Comparison of ENCODE assay signal across 26 cellular contexts in the genomic region with DNA sequence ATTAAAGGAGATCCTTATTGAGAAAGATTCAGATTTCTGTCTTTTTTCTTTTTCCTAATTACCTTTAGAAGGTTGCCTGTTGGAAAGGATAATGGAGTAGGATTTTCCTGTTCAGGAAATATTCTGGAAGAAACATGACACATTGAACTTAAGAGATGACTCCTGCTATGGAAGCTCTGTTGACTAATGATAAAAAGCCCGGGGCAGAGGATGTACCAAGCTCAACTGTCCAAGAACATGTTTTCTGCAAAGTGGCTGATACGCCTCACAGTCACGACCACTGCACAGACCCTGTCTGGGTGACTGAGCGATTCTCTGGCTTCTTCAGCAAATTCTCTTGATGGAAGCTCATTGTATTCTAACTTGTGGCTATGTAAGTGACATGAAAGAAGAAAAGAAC.
DNase-seq lines count a peak whose midpoint lies in the region; ATAC-seq and TF ChIP-seq lines count a peak whose summit lies in the region.
"Had no signal": no experiment of that assay in that cellular context is flagged by ENCODE, and none has a peak within 500 bp of the region (broad histone marks: within the 10 kb centered on the region; RNA-seq: fewer than 3 reads in every experiment).

No MANE protein-coding gene starts in this region.

- H2AFZ ChIP-seq in mesenchymal stem cell (ENCODE audit: low read depth, low read length) (no peak overlapping the region), neuronal stem cell (ENCODE audit: low read length) (no peak overlapping the region)

- peak overlapping the region; percentile 50 for H3K27ac Mint-ChIP-seq in type B pancreatic cell
- H3K27ac Mint-ChIP-seq in stimulated activated naive B cell treated with anti-CD40 and anti-IgM and Interleukin-4, amounts not matched to agents 10 μg/mL and 1 μg/mL and 100 μg/mL, for 72 hours: no peak overlapping the region
- H3K27ac Mint-ChIP-seq: activated naive CD8-positive, alpha-beta T cell treated with anti-CD3 and anti-CD28 coated beads, Interleukin-2, amount 10 ng/mL, durations not matched to agents 7 days and 5 days; activated T-helper 2 cell treated with anti-CD3 and anti-CD28 coated beads, Interferon-gamma antibody, Interleukin-2, Interleukin-4, amounts not matched to agents 10 μg/mL and 5 μg/mL and 100 μg/mL, durations not matched to agents 14 hours and 24 hours and 36 hours; stimulated activated memory B cell treated with anti-CD40 and anti-IgM and Interleukin-4, amounts not matched to agents 10 μg/mL and 1 μg/mL and 100 μg/mL, for 72 hours had no signal

- H3K4me1 ChIP-seq in mesenchymal stem cell (ENCODE audit: control insufficient read depth, insufficient read depth, low read depth, low read length): no peaks in the 10 kb centered on the region
- no peaks in the 10 kb centered on the region for H3K4me1 ChIP-seq in neuronal stem cell (ENCODE audit: control insufficient read depth in 2 of 2, insufficient read depth in 1 of 2, low read depth in 1 of 2, low read length in 2 of 2)
- H3K4me1 ChIP-seq: lower lobe of right lung, Peyer's patch, right lobe of liver, testis had no signal

- peaks cover 0 to 40% of the 10 kb centered on the region in 2 experiments for H3K36me3 ChIP-seq in mesenchymal stem cell (ENCODE audit: control insufficient read depth in 1 of 2, insufficient read depth in 2 of 2, low read depth in 1 of 2, low read length in 2 of 2)
- H3K36me3 ChIP-seq in neuronal stem cell (replicated peaks in 1 of 2; ENCODE audit: control insufficient read depth in 2 of 2, insufficient read depth in 2 of 2, low read length in 2 of 2): no peaks in the 10 kb centered on the region
- H3K36me3 ChIP-seq: esophagus squamous epithelium, lower lobe of right lung, Peyer's patch, right lobe of liver had no signal

- peak; percentile 40 for DNase-seq in NCI-H226
- DNase-seq in epithelial cell of esophagus (ENCODE audit: low read depth): peak; percentile 17
- peak; percentile 33 for DNase-seq in mesenchymal stem cell
- DNase-seq in type B pancreatic cell (ENCODE audit: extremely low spot score, unreplicated experiment): no peak
- DNase-seq in neuronal stem cell (ENCODE audit: low spot score): no peak
- no peak for DNase-seq in stimulated activated naive B cell treated with anti-CD40 and anti-IgM and Interleukin-4, amounts not matched to agents 10 μg/mL and 1 μg/mL and 100 μg/mL, for 72 hours
- DNase-seq in middle frontal gyrus (ENCODE audit: extremely low spot score, low spot score): no peak
- DNase-seq: activated CD4-positive, alpha-beta T cell treated with anti-CD3 and anti-CD28 coated beads, Interleukin-2, amount 50 U/mL, for 4 hours; activated CD4-positive, CD25-positive, alpha-beta regulatory T cell; activated naive CD8-positive, alpha-beta T cell treated with anti-CD3 and anti-CD28 coated beads, Interleukin-2, amount 10 ng/mL, durations not matched to agents 7 days and 5 days; caudate nucleus; cortex of kidney; esophagus squamous epithelium; Kasumi-1; lower lobe of right lung; NCI-H1694 treated with DMSO at 0.1 percent for 48 hours; NCI-H526 treated with DMSO at 0.1 percent for 48 hours; Peyer's patch; posterior cingulate gyrus; right lobe of liver; stimulated activated CD4-positive, alpha-beta T cell treated with anti-CD3 and anti-CD28 coated beads, Interleukin-4, amount 100 ng/mL, for 4 hours; testis had no signal

- no peak overlapping the region for H3K23ac ChIP-seq in mesenchymal stem cell (ENCODE audit: low read length in 2 of 2)
- H3K23ac ChIP-seq in neuronal stem cell (ENCODE audit: low read depth, low read length, poor library complexity): no peak overlapping the region

- H2BK15ac ChIP-seq in mesenchymal stem cell (ENCODE audit: low read depth, poor library complexity, severe bottlenecking) (no peak overlapping the region), neuronal stem cell (ENCODE audit: low read length) (no peak overlapping the region)

- no peak overlapping the region for H3K4me2 ChIP-seq in mesenchymal stem cell (ENCODE audit: low read length, poor library complexity, severe bottlenecking)
- H3K4me2 ChIP-seq in neuronal stem cell (ENCODE audit: insufficient read depth, low read length, poor library complexity, severe bottlenecking): no peak overlapping the region

- no peaks in the 10 kb centered on the region for H3K9me3 ChIP-seq in mesenchymal stem cell (ENCODE audit: control insufficient read depth, low read length)
- H3K9me3 ChIP-seq in neuronal stem cell (replicated peaks in 1 of 2; ENCODE audit: control insufficient read depth in 2 of 2, insufficient read depth in 1 of 2, low read depth in 1 of 2, low read length in 2 of 2): no peaks in the 10 kb centered on the region
- H3K9me3 ChIP-seq: esophagus squamous epithelium, lower lobe of right lung, Peyer's patch, right lobe of liver, testis had no signal

- H2AK5ac ChIP-seq in mesenchymal stem cell (ENCODE audit: low read length, severe bottlenecking): no peak overlapping the region
- H2AK5ac ChIP-seq in neuronal stem cell (ENCODE audit: low read depth, low read length): no peak overlapping the region

- no peak overlapping the region for H3K18ac ChIP-seq in mesenchymal stem cell (ENCODE audit: low read depth in 1 of 2, low read length in 2 of 2)
- no peak overlapping the region for H3K18ac ChIP-seq in neuronal stem cell (ENCODE audit: low read length)

- H3K27me3 ChIP-seq in mesenchymal stem cell (ENCODE audit: control insufficient read depth in 1 of 2, insufficient read depth in 1 of 2, low read length in 2 of 2) (no peaks in the 10 kb centered on the region), neuronal stem cell (ENCODE audit: control insufficient read depth in 3 of 3, insufficient read depth in 3 of 3, low read depth in 1 of 3, low read length in 3 of 3) (no peaks in the 10 kb centered on the region)
- H3K27me3 ChIP-seq: esophagus squamous epithelium, Peyer's patch, right lobe of liver, testis had no signal

- H4K8ac ChIP-seq in mesenchymal stem cell (ENCODE audit: low read length) (no peak overlapping the region), neuronal stem cell (ENCODE audit: low read depth, low read length) (no peak overlapping the region)

- peak overlapping the region; percentile 66 for H3K9ac ChIP-seq in mesenchymal stem cell (ENCODE audit: low read length)
- no peak overlapping the region for H3K9ac ChIP-seq in neuronal stem cell (ENCODE audit: low read depth, low read length, poor library complexity)

- H3K79me1 ChIP-seq in mesenchymal stem cell (replicated peaks; ENCODE audit: low read length, poor library complexity, severe bottlenecking) (no peaks in the 10 kb centered on the region), neuronal stem cell (ENCODE audit: low read depth, low read length) (no peaks in the 10 kb centered on the region)

- no peak overlapping the region for H3K4me3 ChIP-seq in epithelial cell of esophagus (ENCODE audit: low read length)
- H3K4me3 ChIP-seq in mesenchymal stem cell (ENCODE audit: insufficient read depth in 1 of 2, low read depth in 1 of 2, low read length in 2 of 2): no peak overlapping the region
- no peak overlapping the region for H3K4me3 ChIP-seq in neuronal stem cell (ENCODE audit: low read length in 2 of 2)
- H3K4me3 ChIP-seq: esophagus squamous epithelium, lower lobe of right lung, Peyer's patch, right lobe of liver, testis had no signal

- no peak overlapping the region for H3K4me3 Mint-ChIP-seq in type B pancreatic cell
- no peak overlapping the region for H3K4me3 Mint-ChIP-seq in stimulated activated naive B cell treated with anti-CD40 and anti-IgM and Interleukin-4, amounts not matched to agents 10 μg/mL and 1 μg/mL and 100 μg/mL, for 72 hours
- H3K4me3 Mint-ChIP-seq: activated naive CD8-positive, alpha-beta T cell treated with anti-CD3 and anti-CD28 coated beads, Interleukin-2, amount 10 ng/mL, durations not matched to agents 7 days and 5 days; CD14-positive monocyte; neural crest cell; stimulated activated memory B cell treated with anti-CD40 and anti-IgM and Interleukin-4, amounts not matched to agents 10 μg/mL and 1 μg/mL and 100 μg/mL, for 72 hours had no signal

- no peaks in the 10 kb centered on the region for H3K27me3 Mint-ChIP-seq in type B pancreatic cell
- H3K27me3 Mint-ChIP-seq in stimulated activated naive B cell treated with anti-CD40 and anti-IgM and Interleukin-4, amounts not matched to agents 10 μg/mL and 1 μg/mL and 100 μg/mL, for 72 hours: peaks cover 0 to 20% of the 10 kb centered on the region in 2 donors

- H2BK5ac ChIP-seq in mesenchymal stem cell (ENCODE audit: low read depth, low read length, poor library complexity, severe bottlenecking) (no peak overlapping the region), neuronal stem cell (ENCODE audit: low read length) (no peak overlapping the region)

- H3K4me1 Mint-ChIP-seq in type B pancreatic cell (ENCODE audit: unreplicated experiment): peaks cover 21% of the 10 kb centered on the region
- H3K4me1 Mint-ChIP-seq in stimulated activated naive B cell treated with anti-CD40 and anti-IgM and Interleukin-4, amounts not matched to agents 10 μg/mL and 1 μg/mL and 100 μg/mL, for 72 hours: no peaks in the 10 kb centered on the region
- H3K4me1 Mint-ChIP-seq: activated naive CD8-positive, alpha-beta T cell treated with anti-CD3 and anti-CD28 coated beads, Interleukin-2, amount 10 ng/mL, durations not matched to agents 7 days and 5 days; CD14-positive monocyte; neural crest cell; stimulated activated memory B cell treated with anti-CD40 and anti-IgM and Interleukin-4, amounts not matched to agents 10 μg/mL and 1 μg/mL and 100 μg/mL, for 72 hours had no signal

- H2BK12ac ChIP-seq in mesenchymal stem cell (ENCODE audit: low read length in 2 of 2) (no peak overlapping the region), neuronal stem cell (ENCODE audit: low read length) (no peak overlapping the region)

- TF ChIP-seq CTCF in epithelial cell of esophagus (IDR thresholded peaks at IDR 0.05; ENCODE audit: insufficient read depth, low read depth, low read length, missing control alignments) (no peak), type B pancreatic cell (conservative IDR thresholded peaks at IDR 0.05) (no peak)

- WGBS in mesenchymal stem cell: 65% methylated on average over 4 of the region's 4 CpGs
- no CpG with 5 or more reads among the region's 4 CpGs for WGBS in neuronal stem cell (ENCODE audit: extremely low coverage in 2 of 2, insufficient read length in 2 of 2, insufficient replicate concordance in 1 of 2), 2 donors

- H3K36me3 Mint-ChIP-seq in type B pancreatic cell: peaks cover 16% of the 10 kb centered on the region
- no peaks in the 10 kb centered on the region for H3K36me3 Mint-ChIP-seq in stimulated activated naive B cell treated with anti-CD40 and anti-IgM and Interleukin-4, amounts not matched to agents 10 μg/mL and 1 μg/mL and 100 μg/mL, for 72 hours
- H3K36me3 Mint-ChIP-seq: activated naive CD8-positive, alpha-beta T cell treated with anti-CD3 and anti-CD28 coated beads, Interleukin-2, amount 10 ng/mL, durations not matched to agents 7 days and 5 days; CD14-positive monocyte; stimulated activated memory B cell treated with anti-CD40 and anti-IgM and Interleukin-4, amounts not matched to agents 10 μg/mL and 1 μg/mL and 100 μg/mL, for 72 hours had no signal

- H3K4ac ChIP-seq in mesenchymal stem cell (ENCODE audit: low read depth in 1 of 2, low read length in 2 of 2) (no peak overlapping the region), neuronal stem cell (ENCODE audit: low read length) (no peak overlapping the region)

- ATAC-seq in stimulated activated naive B cell treated with anti-CD40 and anti-IgM and Interleukin-4, amounts not matched to agents 10 μg/mL and 1 μg/mL and 100 μg/mL, for 72 hours (replicated peaks): no peak
- ATAC-seq: lower lobe of right lung; right lobe of liver; stimulated activated memory B cell treated with anti-CD40 and anti-IgM and Interleukin-4, amounts not matched to agents 10 μg/mL and 1 μg/mL and 100 μg/mL, for 72 hours had no signal

- H3K27ac ChIP-seq in mesenchymal stem cell (ENCODE audit: low read length, poor library complexity, severe bottlenecking): no peak overlapping the region
- no peak overlapping the region for H3K27ac ChIP-seq in neuronal stem cell (replicated peaks; ENCODE audit: low read length)
- H3K27ac ChIP-seq: esophagus squamous epithelium, lower lobe of right lung, Peyer's patch, right lobe of liver had no signal

- H4K91ac ChIP-seq in mesenchymal stem cell (ENCODE audit: low read length) (no peak overlapping the region), neuronal stem cell (ENCODE audit: low read depth, low read length, poor library complexity) (no peak overlapping the region)

- no peaks in the 10 kb centered on the region for H3K9me3 Mint-ChIP-seq in type B pancreatic cell
- no peaks in the 10 kb centered on the region for H3K9me3 Mint-ChIP-seq in stimulated activated naive B cell treated with anti-CD40 and anti-IgM and Interleukin-4, amounts not matched to agents 10 μg/mL and 1 μg/mL and 100 μg/mL, for 72 hours
- H3K9me3 Mint-ChIP-seq: activated naive CD8-positive, alpha-beta T cell treated with anti-CD3 and anti-CD28 coated beads, Interleukin-2, amount 10 ng/mL, durations not matched to agents 7 days and 5 days; activated T-helper 2 cell treated with anti-CD3 and anti-CD28 coated beads, Interferon-gamma antibody, Interleukin-2, Interleukin-4, amounts not matched to agents 10 μg/mL and 5 μg/mL and 100 μg/mL, durations not matched to agents 14 hours and 24 hours and 36 hours; CD14-positive monocyte; neural crest cell; stimulated activated memory B cell treated with anti-CD40 and anti-IgM and Interleukin-4, amounts not matched to agents 10 μg/mL and 1 μg/mL and 100 μg/mL, for 72 hours had no signal

- H3K14ac ChIP-seq in mesenchymal stem cell (ENCODE audit: low read length in 2 of 2): no peak overlapping the region
- no peak overlapping the region for H3K14ac ChIP-seq in neuronal stem cell (ENCODE audit: low read length)

- H2BK120ac ChIP-seq in mesenchymal stem cell (ENCODE audit: low read depth, low read length) (no peak overlapping the region), neuronal stem cell (ENCODE audit: low read depth, low read length) (no peak overlapping the region)

Comparison
In these comparisons a context has a peak if more than half of its experiments do, and no peak if none do; other contexts are left out.
1. DNase-seq: peak in NCI-H226 (single experiment), epithelial cell of esophagus (single experiment) and mesenchymal stem cell (single experiment); none in type B pancreatic cell (single experiment), neuronal stem cell (single experiment), stimulated activated naive B cell treated with anti-CD40 and anti-IgM and Interleukin-4, amounts not matched to agents 10 μg/mL and 1 μg/mL and 100 μg/mL, for 72 hours (single experiment) and middle frontal gyrus (single experiment).